35 cellular contexts compared by ENCODE assay signal in the genomic region with DNA sequence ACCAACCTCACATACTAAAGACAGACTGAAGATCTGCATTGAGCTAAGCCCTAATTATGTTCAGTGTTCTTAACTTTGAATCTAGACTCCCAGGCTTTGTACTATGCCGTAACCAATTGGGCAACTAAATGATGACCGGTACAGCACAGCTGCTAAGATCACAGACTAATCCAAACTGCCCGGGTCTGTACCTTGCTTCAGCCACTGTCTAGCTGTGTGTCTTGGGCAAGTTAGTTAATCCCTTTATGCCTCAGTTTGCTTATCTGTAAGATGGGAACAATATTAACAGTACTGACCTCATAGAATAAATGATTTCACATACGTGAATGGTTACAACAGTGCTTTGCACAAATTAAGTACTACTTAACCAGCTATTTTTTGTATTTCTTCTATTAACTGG.
"Had no signal": no experiment of that assay in that cellular context is flagged by ENCODE, and none has a peak within 500 bp of the region (broad histone marks: within the 10 kb centered on the region; RNA-seq: fewer than 3 reads in every experiment).

No MANE protein-coding gene starts in this region.

- H3K9me3 ChIP-seq: SJSA1, SK-N-SH had no signal

- H3K36me3 ChIP-seq: cardiac muscle cell, SJSA1, WERI-Rb-1 had no signal

- DNase-seq: activated CD4-positive, alpha-beta T cell treated with anti-CD3 and anti-CD28 coated beads for 1 hour; activated CD4-positive, alpha-beta T cell treated with anti-CD3 and anti-CD28 coated beads, Interleukin-2, amount 10 ng/mL, durations not matched to agents 24 days and 14 days; activated CD4-positive, alpha-beta T cell treated with anti-CD3 and anti-CD28 coated beads, Interleukin-2, amount 50 U/mL, for 4 hours; activated CD4-positive, CD25-positive, alpha-beta regulatory T cell; activated CD8-positive, alpha-beta T cell treated with anti-CD3 and anti-CD28 coated beads for 36 hours; activated effector memory CD4-positive, alpha-beta T cell treated with anti-CD3 and anti-CD28 coated beads, Interleukin-2, amount 50 U/mL, for 16 hours; activated naive CD4-positive, alpha-beta T cell; activated naive CD4-positive, alpha-beta T cell treated with anti-CD3 and anti-CD28 coated beads, Interleukin-2, amount 50 U/mL, for 16 hours; activated naive CD8-positive, alpha-beta T cell treated with anti-CD3 and anti-CD28 coated beads for 36 hours; activated T-cell treated with anti-CD3 and anti-CD28 coated beads, Interleukin-2, amount 50 U/mL, for 1 hour; activated T-cell treated with anti-CD3 and anti-CD28 coated beads, Interleukin-2, amount 50 U/mL, for 72 hours; amniotic stem cell; aorta; KG1; MM.1S; NCI-H1092 treated with DMSO at 0.1 percent for 48 hours; NCI-H1417 treated with DMSO at 0.1 percent for 48 hours; NCI-H187 treated with DMSO at 0.1 percent for 48 hours; NCI-H2081; NCI-H2171 treated with DMSO at 0.1 percent for 48 hours; NCI-H2227 treated with DMSO at 0.1 percent for 48 hours; NCI-H446; NCI-H510A treated with DMSO at 0.1 percent for 48 hours; NCI-H526 treated with DMSO at 0.1 percent for 48 hours; NCI-H774; NK-92 treated with Interleukin-12 subunit alpha and Interleukin-12 subunit beta, amount 100 ng/mL, for 24 hours; PC-9; Right ventricle myocardium superior; SK-N-SH; T-cell; T-helper 17 cell; WERI-Rb-1 had no signal

- H3K4me3 ChIP-seq: cardiac muscle cell, PC-9, SJSA1 had no signal

- H3K27me3 ChIP-seq: cardiac muscle cell had no signal

- ATAC-seq: activated CD8-positive, alpha-beta T cell treated with anti-CD3 and anti-CD28 coated beads for 36 hours; activated T-cell treated with anti-CD3 and anti-CD28 coated beads, Interleukin-2, amount 50 U/mL, for 72 hours; activated T-helper 17 cell treated with anti-CD3 and anti-CD28 coated beads, Interleukin-2, amount 50 U/mL, for 72 hours; T-cell; T-helper 17 cell had no signal

- H3K27ac ChIP-seq: cardiac muscle cell, PC-9, SJSA1, WERI-Rb-1 had no signal

- H3K4me1 ChIP-seq: SJSA1 had no signal
